ENCODE assay signal across 17 cellular contexts in the genomic region with DNA sequence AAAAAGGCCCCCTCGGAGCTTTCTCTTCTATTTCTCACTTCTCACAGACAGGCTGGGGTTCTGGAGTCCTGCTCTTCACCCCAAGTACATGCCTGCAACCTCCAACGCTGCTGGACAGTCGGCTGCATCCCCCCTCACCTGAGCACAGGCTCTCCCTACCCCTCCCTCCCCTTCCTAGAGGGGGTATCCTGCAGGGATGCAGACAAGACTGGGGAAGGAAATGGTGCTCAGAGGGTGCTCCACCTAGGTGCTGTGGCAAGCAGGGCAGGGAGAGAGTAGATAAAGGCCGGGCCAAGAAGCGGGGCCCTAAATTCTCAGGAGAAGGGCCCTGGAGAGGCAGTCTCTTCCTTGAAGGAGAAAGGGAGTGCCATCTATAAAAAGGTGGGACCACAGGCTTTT. TPM values are rescaled to one million over a fixed set of nuclear protein-coding genes. Genes with fewer than 3 reads are reported as not detected.
A peak's percentile ranks its signal among the peaks of the same experiment; 100 is the strongest.
DNase-seq lines count a peak whose midpoint lies in the region; ATAC-seq, FAIRE-seq and TF ChIP-seq lines count a peak whose summit lies in the region.
"Had no signal": no experiment of that assay in that cellular context is flagged by ENCODE, and none has a peak within 500 bp of the region (broad histone marks: within the 10 kb centered on the region; RNA-seq: fewer than 3 reads in every experiment).

No MANE protein-coding gene starts in this region.

- H4K20me1 ChIP-seq in H9 (ENCODE audit: control insufficient read depth, insufficient read depth, insufficient read length) (no peaks in the 10 kb centered on the region), H1 (replicated peaks in 1 of 2; ENCODE audit: control insufficient read depth in 1 of 2, insufficient read depth in 2 of 2, low read length in 2 of 2) (no peaks in the 10 kb centered on the region)

- peak; percentile 50 for DNase-seq in H9
- DNase-seq in NCI-H69 (lab: John Stamatoyannopoulos, UW): peak; percentile 55
- no peak for DNase-seq in H1 (ENCODE audit: low read depth in 1 of 2, low spot score in 2 of 2)
- no peak for DNase-seq in neuronal stem cell (ENCODE audit: low spot score)
- DNase-seq in activated CD4-positive, alpha-beta memory T cell treated with anti-CD3 and anti-CD28 coated beads, Interleukin-2, amount 10 ng/mL, durations not matched to agents 7 days and 5 days: no peak
- no peak for DNase-seq in stimulated activated CD4-positive, alpha-beta T cell treated with anti-CD3 and anti-CD28 coated beads, Interleukin-4, amount 100 ng/mL, for 1 hour
- DNase-seq: activated CD4-positive, alpha-beta T cell treated with anti-CD3 and anti-CD28 coated beads for 36 hours; activated effector memory CD4-positive, alpha-beta T cell treated with Interleukin-2 at 50 U/mL for 16 hours; amygdala had no signal

- H3K27ac ChIP-seq in H9 (ENCODE audit: insufficient read length, low read depth, low read length) (no peak overlapping the region), H1 (ENCODE audit: low read depth, low read length) (no peak overlapping the region), neuronal stem cell (replicated peaks; ENCODE audit: low read length) (no peak overlapping the region)

- H3K4ac ChIP-seq in H9 (ENCODE audit: low read depth, low read length): no peak overlapping the region
- H3K4ac ChIP-seq in H1 (replicated peaks; ENCODE audit: insufficient read length, low read depth, low read length): no peak overlapping the region
- H3K4ac ChIP-seq in neuronal stem cell (ENCODE audit: low read length): no peak overlapping the region

- FAIRE-seq in H1 (lab: Jason Lieb, UNC): no peak
- FAIRE-seq: RCC 7860, urothelium cell line had no signal

- H2AK5ac ChIP-seq in H9 (ENCODE audit: insufficient read length, low read length) (no peak overlapping the region), H1 (ENCODE audit: low read depth, low read length) (peak overlapping the region; percentile 76; the same call in 1 of the 2 replicates), neuronal stem cell (ENCODE audit: low read depth, low read length) (peak overlapping the region; percentile 90)

- peaks cover 11 to 20% (median 13%) of the 10 kb centered on the region in 3 experiments for H3K36me3 Mint-ChIP-seq in H9 (ENCODE audit: insufficient read depth in 1 of 3, low read depth in 3 of 3)
- H3K36me3 Mint-ChIP-seq in activated CD4-positive, alpha-beta memory T cell treated with anti-CD3 and anti-CD28 coated beads, Interleukin-2, amount 10 ng/mL, durations not matched to agents 7 days and 5 days (ENCODE audit: low read depth): no peaks in the 10 kb centered on the region

- POLR2A ChIA-PET in H1 (lab: Charles Lee; ENCODE audit: partially characterized antibody): interaction anchor here (1.2 to 5.9 kb wide), 6 partner anchors 12 to 87 kb away, joined by 3 to 38 read pairs (median 4); no protein-coding TSS in a partner anchor
- POLR2A ChIA-PET in activated CD4-positive, alpha-beta memory T cell treated with anti-CD3 and anti-CD28 coated beads, Interleukin-2, amount 10 ng/mL, durations not matched to agents 7 days and 5 days (lab: Charles Lee): no interaction called here

- TF ChIP-seq CTCF in H9 (conservative IDR thresholded peaks at IDR 0.05) (peak; percentile 27; the same call in 1 of the 3 replicates), H1 (IDR thresholded peaks at IDR 0.05; ENCODE audit: control extremely low read depth in 1 of 3, insufficient read depth in 1 of 3, low read depth in 1 of 3, low read length in 3 of 3) (no peak)

- H4K8ac ChIP-seq in H9 (replicated peaks; ENCODE audit: insufficient read length, low read depth, low read length) (no peak overlapping the region), H1 (ENCODE audit: extremely low read depth, insufficient read depth, low read length) (no peak overlapping the region; the same call in 1 of the 2 replicates), neuronal stem cell (ENCODE audit: low read depth, low read length) (no peak overlapping the region)

- H2BK20ac ChIP-seq in H9 (ENCODE audit: low read depth, low read length, poor library complexity, severe bottlenecking) (no peak overlapping the region), H1 (ENCODE audit: low read length) (0 out of 2 replicates have a peak overlapping the region, but pooled peaks have one; percentile 21)

- no peak overlapping the region for H2AFZ ChIP-seq in H9 (ENCODE audit: low read length)
- H2AFZ ChIP-seq in H1 (ENCODE audit: low read length): no peak overlapping the region
- H2AFZ ChIP-seq in neuronal stem cell (ENCODE audit: low read length): peak overlapping the region; percentile 52

- H3K36me3 ChIP-seq in H1 (ENCODE audit: control insufficient read depth in 2 of 4, insufficient read depth in 4 of 4, low read length in 3 of 4): no peaks in the 10 kb centered on the region
- H3K36me3 ChIP-seq in neuronal stem cell (replicated peaks in 1 of 2; ENCODE audit: control insufficient read depth in 2 of 2, insufficient read depth in 2 of 2, low read length in 2 of 2): no peaks in the 10 kb centered on the region
- H3K36me3 ChIP-seq: HAP-1 had no signal

- no peak overlapping the region for H3K14ac ChIP-seq in H9 (ENCODE audit: insufficient read depth, low read length)
- no peak overlapping the region for H3K14ac ChIP-seq in H1 (ENCODE audit: insufficient read length)
- peak overlapping the region; percentile 77 for H3K14ac ChIP-seq in neuronal stem cell (ENCODE audit: low read length)

- CTCF ChIA-PET in H1 (lab: Charles Lee; ENCODE audit: partially characterized antibody): interaction anchor here (0.5 to 2.9 kb wide), 15 partner anchors 10 to 282 kb away, joined by 3 to 14 read pairs (median 4); a partner anchor contains a TSS
- CTCF ChIA-PET in activated CD4-positive, alpha-beta memory T cell treated with anti-CD3 and anti-CD28 coated beads, Interleukin-2, amount 10 ng/mL, durations not matched to agents 7 days and 5 days (lab: Charles Lee): no interaction called here

- TF ChIP-seq EP300 in H1 (IDR thresholded peaks at IDR 0.05; ENCODE audit: borderline replicate concordance in 1 of 2, low read depth in 2 of 2, low read length in 2 of 2): no peak

- H2BK12ac ChIP-seq in H9 (ENCODE audit: insufficient read length, low read depth, low read length) (no peak overlapping the region), H1 (ENCODE audit: low read depth, low read length) (peak overlapping the region; percentile 88), neuronal stem cell (ENCODE audit: low read length) (peak overlapping the region; percentile 79)

- H3K4me1 Mint-ChIP-seq in H9: peaks cover 69 to 74% of the 10 kb centered on the region in 2 experiments
- H3K4me1 Mint-ChIP-seq in activated CD4-positive, alpha-beta memory T cell treated with anti-CD3 and anti-CD28 coated beads, Interleukin-2, amount 10 ng/mL, durations not matched to agents 7 days and 5 days: no peaks in the 10 kb centered on the region
- H3K4me1 Mint-ChIP-seq: activated CD4-positive, alpha-beta T cell treated with anti-CD3 and anti-CD28 coated beads for 36 hours had no signal

- peak overlapping the region; percentile 49 to 83 (median 81); a peak in 3 of 7 replicates for H3K27ac Mint-ChIP-seq in H9
- H3K27ac Mint-ChIP-seq in activated CD4-positive, alpha-beta memory T cell treated with anti-CD3 and anti-CD28 coated beads, Interleukin-2, amount 10 ng/mL, durations not matched to agents 7 days and 5 days: no peak overlapping the region
- H3K27ac Mint-ChIP-seq: activated CD4-positive, alpha-beta T cell treated with anti-CD3 and anti-CD28 coated beads for 36 hours; stimulated activated naive CD8-positive, alpha-beta T cell treated with anti-CD3 and anti-CD28 coated beads, Interleukin-15, Interleukin-2, amounts not matched to agents 100 ng/mL and 50 ng/mL, for 24 hours had no signal

- peak overlapping the region; percentile 40 to 73; a peak in 4 of 5 replicates for H3K4me3 Mint-ChIP-seq in H9
- no peak overlapping the region for H3K4me3 Mint-ChIP-seq in activated CD4-positive, alpha-beta memory T cell treated with anti-CD3 and anti-CD28 coated beads, Interleukin-2, amount 10 ng/mL, durations not matched to agents 7 days and 5 days
- H3K4me3 Mint-ChIP-seq: activated CD4-positive, alpha-beta T cell treated with anti-CD3 and anti-CD28 coated beads for 36 hours; stimulated activated naive CD8-positive, alpha-beta T cell treated with anti-CD3 and anti-CD28 coated beads, Interleukin-15, Interleukin-2, amounts not matched to agents 100 ng/mL and 50 ng/mL, for 24 hours had no signal

- peaks cover 6% of the 10 kb centered on the region for H3K23me2 ChIP-seq in H9 (ENCODE audit: insufficient read length, low read depth, low read length, poor library complexity, severe bottlenecking)
- no peaks in the 10 kb centered on the region for H3K23me2 ChIP-seq in H1 (ENCODE audit: low read depth, low read length)

- H3K79me2 ChIP-seq in H9 (ENCODE audit: insufficient read depth, low read length) (no peaks in the 10 kb centered on the region), H1 (ENCODE audit: control insufficient read depth in 1 of 2, insufficient read depth in 2 of 2, low read length in 2 of 2) (no peaks in the 10 kb centered on the region)

- H3K27me3 ChIP-seq in H9 (ENCODE audit: insufficient read depth, low read length) (no peaks in the 10 kb centered on the region), H1 (replicated peaks in 1 of 4; ENCODE audit: control insufficient read depth in 3 of 4, extremely low read depth in 1 of 4, insufficient read depth in 3 of 4, low read length in 3 of 4) (peaks cover 0 to 11% (median 4%) of the 10 kb centered on the region in 4 experiments; a peak in 3 of 7 replicates), neuronal stem cell (ENCODE audit: control insufficient read depth in 3 of 3, insufficient read depth in 3 of 3, low read depth in 1 of 3, low read length in 3 of 3) (no peaks in the 10 kb centered on the region)

- H3K27me3 Mint-ChIP-seq in H9 (ENCODE audit: low read depth): peaks cover 48% of the 10 kb centered on the region
- H3K27me3 Mint-ChIP-seq in activated CD4-positive, alpha-beta memory T cell treated with anti-CD3 and anti-CD28 coated beads, Interleukin-2, amount 10 ng/mL, durations not matched to agents 7 days and 5 days: peaks cover 17% of the 10 kb centered on the region

- H3K4me2 ChIP-seq in H9 (ENCODE audit: insufficient read depth, insufficient read length, low read length) (peak overlapping the region; percentile 12), H1 (ENCODE audit: insufficient read depth in 1 of 2, low read depth in 2 of 2, low read length in 2 of 2) (peak overlapping the region; percentile 24 to 40; a peak in 3 of 4 replicates), neuronal stem cell (ENCODE audit: insufficient read depth, low read length, poor library complexity, severe bottlenecking) (peak overlapping the region; percentile 20)

- no peak overlapping the region for H3K9ac ChIP-seq in H9 (ENCODE audit: extremely low read depth, insufficient read length, low read length)
- no peak overlapping the region for H3K9ac ChIP-seq in H1 (replicated peaks in 1 of 4; ENCODE audit: extremely low read depth in 1 of 4, low read depth in 3 of 4, low read length in 3 of 4)
- no peak overlapping the region for H3K9ac ChIP-seq in neuronal stem cell (ENCODE audit: low read depth, low read length, poor library complexity)

- no peak for TF ChIP-seq RAD21 in H1 (IDR thresholded peaks at IDR 0.05 in 1 of 2, conservative IDR thresholded peaks at IDR 0.05 in 1 of 2; ENCODE audit: low read depth in 2 of 2, low read length in 2 of 2)

- H3K4me3 ChIP-seq in H1 (ENCODE audit: extremely low read depth in 1 of 4, insufficient read depth in 2 of 4, low read depth in 3 of 4, low read length in 4 of 4) (peak overlapping the region in 1 of 4 experiments; percentile 21; a peak in 4 of 8 replicates), neuronal stem cell (ENCODE audit: low read length in 2 of 2) (peak overlapping the region in 1 of 2 donors; percentile 21)
- H3K4me3 ChIP-seq: HAP-1 had no signal

- no peak overlapping the region for H2BK120ac ChIP-seq in H9 (ENCODE audit: low read depth, low read length, poor library complexity, severe bottlenecking)
- peak overlapping the region; percentile 48 for H2BK120ac ChIP-seq in H1 (replicated peaks; ENCODE audit: low read depth, low read length)
- H2BK120ac ChIP-seq in neuronal stem cell (ENCODE audit: low read depth, low read length): peak overlapping the region; percentile 92

- no peak overlapping the region for H2BK15ac ChIP-seq in H9 (ENCODE audit: low read depth, low read length)
- H2BK15ac ChIP-seq in H1 (ENCODE audit: low read length): peak overlapping the region; percentile 88; the same call in 1 of the 2 replicates
- peak overlapping the region; percentile 42 for H2BK15ac ChIP-seq in neuronal stem cell (ENCODE audit: low read length)

- H3K23ac ChIP-seq in H9 (ENCODE audit: insufficient read length, low read depth, low read length): no peak overlapping the region
- no peak overlapping the region for H3K23ac ChIP-seq in H1 (ENCODE audit: insufficient read length)
- no peak overlapping the region for H3K23ac ChIP-seq in neuronal stem cell (ENCODE audit: low read depth, low read length, poor library complexity)

- H3K56ac ChIP-seq in H9 (ENCODE audit: insufficient read length, low read depth, low read length): no peak overlapping the region
- no peak overlapping the region for H3K56ac ChIP-seq in H1 (replicated peaks; ENCODE audit: insufficient read length, low read depth, low read length)

- H4K91ac ChIP-seq in H9 (ENCODE audit: insufficient read length, low read depth, low read length): no peak overlapping the region
- peak overlapping the region; percentile 70 for H4K91ac ChIP-seq in H1 (replicated peaks; ENCODE audit: insufficient read length, low read length)
- peak overlapping the region; percentile 11 for H4K91ac ChIP-seq in neuronal stem cell (ENCODE audit: low read depth, low read length, poor library complexity)

- no peak overlapping the region for H2BK5ac ChIP-seq in H9 (ENCODE audit: insufficient read length, low read length)
- peak overlapping the region; percentile 91; the same call in 1 of the 2 replicates for H2BK5ac ChIP-seq in H1 (ENCODE audit: low read depth, low read length)
- H2BK5ac ChIP-seq in neuronal stem cell (ENCODE audit: low read length): peak overlapping the region; percentile 59

- H3K9me3 ChIP-seq in H9 (ENCODE audit: control insufficient read depth, low read depth, low read length) (no peaks in the 10 kb centered on the region), H1 (ENCODE audit: insufficient read depth in 2 of 2, low read depth in 1 of 2, low read length in 1 of 2) (no peaks in the 10 kb centered on the region), neuronal stem cell (replicated peaks in 1 of 2; ENCODE audit: control insufficient read depth in 2 of 2, insufficient read depth in 1 of 2, low read depth in 1 of 2, low read length in 2 of 2) (no peaks in the 10 kb centered on the region)
- H3K9me3 ChIP-seq: HAP-1 had no signal

- WGBS in H9 (ENCODE audit: extremely low coverage, insufficient read length, low lambda C conversion rate): no CpG with 5 or more reads among the region's 5 CpGs
- WGBS in H1 (ENCODE audit: extremely low coverage in 1 of 2, insufficient coverage in 1 of 2, insufficient read length in 1 of 2, insufficient replicate concordance in 2 of 2, low coverage in 1 of 2, low lambda C conversion rate in 2 of 2, missing lambda C conversion rate in 1 of 2), 2 experiments: 45% methylated on average over 5 of the region's 5 CpGs; no CpG with 5 or more reads in 1 of the 2 experiments
- no CpG with 5 or more reads among the region's 5 CpGs for WGBS in neuronal stem cell (ENCODE audit: extremely low coverage in 2 of 2, insufficient read length in 2 of 2, insufficient replicate concordance in 1 of 2), 2 donors

- no peak overlapping the region for H3K18ac ChIP-seq in H9 (ENCODE audit: insufficient read length, low read depth, low read length)
- peak overlapping the region; percentile 84 for H3K18ac ChIP-seq in H1 (ENCODE audit: extremely low read depth, low read length)
- H3K18ac ChIP-seq in neuronal stem cell (ENCODE audit: low read length): peak overlapping the region; percentile 94

- H3K4me1 ChIP-seq in H9 (ENCODE audit: insufficient read depth, low read length) (peaks cover 15% of the 10 kb centered on the region; the same call in 1 of the 2 replicates), H1 (replicated peaks in 1 of 4; ENCODE audit: control insufficient read depth in 3 of 4, insufficient read depth in 4 of 4, low read length in 3 of 4) (peaks cover 25 to 56% (median 41%) of the 10 kb centered on the region in 4 experiments), neuronal stem cell (ENCODE audit: control insufficient read depth in 2 of 2, insufficient read depth in 1 of 2, low read depth in 1 of 2, low read length in 2 of 2) (peaks cover 45 to 50% of the 10 kb centered on the region in 2 donors)

- TF ChIP-seq POLR2A in H1 (IDR thresholded peaks at IDR 0.05; ENCODE audit: control extremely low read depth in 1 of 2, low read depth in 2 of 2, low read length in 2 of 2): no peak

- H3K79me1 ChIP-seq in H9 (ENCODE audit: insufficient read depth, low read depth, low read length, poor library complexity, severe bottlenecking) (no peaks in the 10 kb centered on the region), H1 (ENCODE audit: low read depth, low read length) (no peaks in the 10 kb centered on the region), neuronal stem cell (ENCODE audit: low read depth, low read length) (no peaks in the 10 kb centered on the region)

- H3K9me3 Mint-ChIP-seq in H9: no peaks in the 10 kb centered on the region
- H3K9me3 Mint-ChIP-seq in activated CD4-positive, alpha-beta memory T cell treated with anti-CD3 and anti-CD28 coated beads, Interleukin-2, amount 10 ng/mL, durations not matched to agents 7 days and 5 days: no peaks in the 10 kb centered on the region
- H3K9me3 Mint-ChIP-seq: stimulated activated naive CD8-positive, alpha-beta T cell treated with anti-CD3 and anti-CD28 coated beads, Interleukin-15, Interleukin-2, amounts not matched to agents 100 ng/mL and 50 ng/mL, for 24 hours had no signal

- H3T11ph ChIP-seq in H9 (ENCODE audit: low read length): no peak overlapping the region

- ATAC-seq in HG03039 (IDR thresholded peaks at IDR 0.05; ENCODE audit: unreplicated experiment): no peak
- no peak for ATAC-seq in HG03565 (IDR thresholded peaks at IDR 0.05; ENCODE audit: unreplicated experiment)
- ATAC-seq: activated CD4-positive, alpha-beta T cell treated with anti-CD3 and anti-CD28 coated beads for 36 hours; sciatic nerve had no signal

- H4K5ac ChIP-seq in H9 (ENCODE audit: insufficient read length, low read depth, low read length) (no peak overlapping the region), H1 (ENCODE audit: insufficient read length, low read depth, low read length) (no peak overlapping the region)

RNA-seq across cellular contexts. Expression of a gene that starts 7.0 kb away (rescaled TPM):
- 11.2 and 12.8 TPM in 2 replicates for total RNA-seq in H9 (2021)
- 7.6 and 9.3 TPM in 2 replicates for total RNA-seq in H1 (2021; fragmentation: NEBNext Ultra II Directional; extraction: Animal tissue kit (Norgen Biotek cat#: 25700))
- polyA plus RNA-seq in H1 (2011; rRNA removed): 14.5 and 21.0 TPM in 2 replicates
- polyA plus RNA-seq in H1 (2011; cell fraction: cytosol; rRNA removed): 11.5 TPM
- 54.5 TPM for polyA plus RNA-seq in H1 (2011; cell fraction: nucleus; rRNA removed)
- 9.8 to 16.3 TPM (median 13.8 TPM) in 4 replicates for polyA plus RNA-seq in H1 (2012, experiment 1 of 2)
- polyA plus RNA-seq in H1 (2012, experiment 2 of 2): 11.1 TPM
- polyA plus RNA-seq in H1 (2013, experiment 1 of 2): 15.0 TPM
- polyA plus RNA-seq in H1 (2013, experiment 2 of 2): 14.0 TPM
- polyA minus RNA-seq in H1 (2011; rRNA and poly(A)+ RNA removed): 13.8 and 14.4 TPM in 2 replicates
- 7.7 TPM for polyA minus RNA-seq in H1 (2011; cell fraction: cytosol; rRNA and poly(A)+ RNA removed)
- polyA minus RNA-seq in H1 (2011; cell fraction: nucleus; rRNA and poly(A)+ RNA removed): 39.6 TPM
- 3.9 TPM for polyA plus RNA-seq in neuronal stem cell (2013, experiment 1 of 2)
- 3.4 TPM for polyA plus RNA-seq in neuronal stem cell (2013, experiment 2 of 2)
- total RNA-seq in activated CD4-positive, alpha-beta memory T cell treated with anti-CD3 and anti-CD28 coated beads, Interleukin-2, amount 10 ng/mL, durations not matched to agents 7 days and 5 days: not detected
- total RNA-seq: activated CD4-positive, alpha-beta T cell treated with anti-CD3 and anti-CD28 coated beads for 36 hours; mesenteric fat pad had no signal

RNA-seq across cellular contexts. Expression of a gene that starts 26.6 kb away (rescaled TPM):
- 4.5 and 4.6 TPM in 2 replicates for total RNA-seq in H9 (2021)
- 1.0 and 2.0 TPM in 2 replicates for total RNA-seq in H1 (2021; fragmentation: NEBNext Ultra II Directional; extraction: Animal tissue kit (Norgen Biotek cat#: 25700))
- 2.7 and 3.3 TPM in 2 replicates for polyA plus RNA-seq in H1 (2011; rRNA removed)
- polyA plus RNA-seq in H1 (2011; cell fraction: cytosol; rRNA removed): 4.3 TPM
- 3.7 TPM for polyA plus RNA-seq in H1 (2011; cell fraction: nucleus; rRNA removed)
- 2.1 to 3.9 TPM (median 3.0 TPM) in 4 replicates for polyA plus RNA-seq in H1 (2012, experiment 1 of 2)
- polyA plus RNA-seq in H1 (2012, experiment 2 of 2): 1.3 TPM
- polyA plus RNA-seq in H1 (2013, experiment 1 of 2): 2.0 TPM
- 1.5 TPM for polyA plus RNA-seq in H1 (2013, experiment 2 of 2)
- 0.61 and 2.4 TPM in 2 replicates for polyA minus RNA-seq in H1 (2011; rRNA and poly(A)+ RNA removed)
- 3.3 TPM for polyA minus RNA-seq in H1 (2011; cell fraction: cytosol; rRNA and poly(A)+ RNA removed)
- 11.1 TPM for polyA minus RNA-seq in H1 (2011; cell fraction: nucleus; rRNA and poly(A)+ RNA removed)
- polyA plus RNA-seq in neuronal stem cell (2013, experiment 1 of 2): 1.3 TPM
- polyA plus RNA-seq in neuronal stem cell (2013, experiment 2 of 2): 1.1 TPM
- not detected for total RNA-seq in activated CD4-positive, alpha-beta memory T cell treated with anti-CD3 and anti-CD28 coated beads, Interleukin-2, amount 10 ng/mL, durations not matched to agents 7 days and 5 days
- total RNA-seq: activated CD4-positive, alpha-beta T cell treated with anti-CD3 and anti-CD28 coated beads for 36 hours; mesenteric fat pad; sciatic nerve had no signal

RNA-seq across cellular contexts. Expression of a gene that starts 36.0 kb away (rescaled TPM):
- total RNA-seq in H9 (2021): 0.11 and 0.35 TPM in 2 replicates
- 0.35 TPM in 1 of 2 replicates, not detected in the other for total RNA-seq in H1 (2021; fragmentation: NEBNext Ultra II Directional; extraction: Animal tissue kit (Norgen Biotek cat#: 25700))
- polyA plus RNA-seq in H1 (2011; rRNA removed): 0.29 and 0.82 TPM in 2 replicates
- 0.27 TPM for polyA plus RNA-seq in H1 (2011; cell fraction: cytosol; rRNA removed)
- polyA plus RNA-seq in H1 (2011; cell fraction: nucleus; rRNA removed): 1.0 TPM
- 0.21 to 0.28 TPM (median 0.27 TPM) in 4 replicates for polyA plus RNA-seq in H1 (2012, experiment 1 of 2)
- 0.35 TPM for polyA plus RNA-seq in H1 (2012, experiment 2 of 2)
- 1.0 TPM for polyA plus RNA-seq in H1 (2013, experiment 1 of 2)
- 0.98 TPM for polyA plus RNA-seq in H1 (2013, experiment 2 of 2)
- 0.13 and 0.78 TPM in 2 replicates for polyA minus RNA-seq in H1 (2011; rRNA and poly(A)+ RNA removed)
- polyA minus RNA-seq in H1 (2011; cell fraction: cytosol; rRNA and poly(A)+ RNA removed): not detected
- 0.90 TPM for polyA minus RNA-seq in H1 (2011; cell fraction: nucleus; rRNA and poly(A)+ RNA removed)
- polyA plus RNA-seq in neuronal stem cell (2013, experiment 1 of 2): 0.56 TPM
- polyA plus RNA-seq in neuronal stem cell (2013, experiment 2 of 2): 0.73 TPM
- not detected for total RNA-seq in activated CD4-positive, alpha-beta memory T cell treated with anti-CD3 and anti-CD28 coated beads, Interleukin-2, amount 10 ng/mL, durations not matched to agents 7 days and 5 days
- total RNA-seq: activated CD4-positive, alpha-beta T cell treated with anti-CD3 and anti-CD28 coated beads for 36 hours had no signal

Comparison
In these comparisons a context has a peak if more than half of its experiments do, and no peak if none do; other contexts are left out.
1. DNase-seq: peak in H9 (single experiment) and NCI-H69 (single experiment); none in H1 (0 of 2), neuronal stem cell (single experiment), activated CD4-positive, alpha-beta memory T cell treated with anti-CD3 and anti-CD28 coated beads, Interleukin-2, amount 10 ng/mL, durations not matched to agents 7 days and 5 days (single experiment) and stimulated activated CD4-positive, alpha-beta T cell treated with anti-CD3 and anti-CD28 coated beads, Interleukin-4, amount 100 ng/mL, for 1 hour (single experiment).
2. Peak in every context shown above with its lines, with median percentiles within 50 percentile points of each other: H3K4me2 ChIP-seq.